Comparison of ENCODE assay signal across 16 cellular contexts in genomic region chr20:48294942-48295341, GRCh38.
DNase-seq lines count a peak whose midpoint lies in the region; TF ChIP-seq lines count a peak whose summit lies in the region.
"Had no signal": no experiment of that assay in that cellular context is flagged by ENCODE, and none has a peak within 500 bp of the region (broad histone marks: within the 10 kb centered on the region; RNA-seq: fewer than 3 reads in every experiment).

No MANE protein-coding gene starts in this region.

- CTCF ChIA-PET in MCF 10A (lab: Yijun Ruan, JAX), result interaction anchor here (0.6 to 7.3 kb wide), 42 partner anchors 8 to 642 kb away, joined by 3 to 91 read pairs (median 4); partner anchors contain the start of gene SULF2

- no peak for TF ChIP-seq EP300 in transverse colon (IDR thresholded peaks at IDR 0.05; ENCODE audit: low read depth)

- H3K27me3 Mint-ChIP-seq in MCF 10A (ENCODE audit: insufficient read depth, unreplicated experiment) (peaks cover 14% of the 10 kb centered on the region), mesothelial cell of epicardium (ENCODE audit: low read depth) (no peaks in the 10 kb centered on the region)

- H3K4me3 Mint-ChIP-seq in MCF 10A (ENCODE audit: unreplicated experiment) (no peak overlapping the region), mesothelial cell of epicardium (no peak overlapping the region)
- H3K4me3 Mint-ChIP-seq: CD8-positive, alpha-beta T cell had no signal

- intact Hi-C loops in MCF 10A (cut with micrococcal nuclease), result loop anchor here (1.0 to 5.0 kb wide), 9 partner anchors 106 to 633 kb away; no protein-coding TSS in a partner anchor
- intact Hi-C loops in breast epithelium (cut with DNase I; ENCODE audit: low total_unique reads), result no loop called here
- intact Hi-C loops in transverse colon (cut with DNase I; ENCODE audit: low total_unique reads), result no loop called here
- intact Hi-C loops in colonic mucosa (cut with DNase I), result no loop called here

- H3K9me3 Mint-ChIP-seq in MCF 10A (ENCODE audit: unreplicated experiment), result no peaks in the 10 kb centered on the region
- no peaks in the 10 kb centered on the region for H3K9me3 Mint-ChIP-seq in mesothelial cell of epicardium
- H3K9me3 Mint-ChIP-seq: CD8-positive, alpha-beta T cell had no signal

- no peak overlapping the region for H3K4me3 ChIP-seq in breast epithelium
- no peak overlapping the region for H3K4me3 ChIP-seq in brain microvascular endothelial cell (ENCODE audit: low read depth, low read length)
- H3K4me3 ChIP-seq in transverse colon, result no peak overlapping the region
- no peak overlapping the region for H3K4me3 ChIP-seq in colonic mucosa
- H3K4me3 ChIP-seq: gastrocnemius medialis had no signal

- H3K27ac Mint-ChIP-seq in MCF 10A (ENCODE audit: low read depth, unreplicated experiment) (peak overlapping the region; percentile 39), mesothelial cell of epicardium (peak overlapping the region; percentile 96)
- H3K27ac Mint-ChIP-seq: CD8-positive, alpha-beta T cell had no signal

- no TSS peak for BruUV-seq in MCF 10A (replicated peaks; lab: Mats Ljungman, UMichigan)

- no peaks in the 10 kb centered on the region for H3K9me3 ChIP-seq in breast epithelium
- no peaks in the 10 kb centered on the region for H3K9me3 ChIP-seq in transverse colon
- no peaks in the 10 kb centered on the region for H3K9me3 ChIP-seq in colonic mucosa
- H3K9me3 ChIP-seq: gastrocnemius medialis had no signal

- no peaks in the 10 kb centered on the region for H3K4me1 ChIP-seq in breast epithelium
- H3K4me1 ChIP-seq in transverse colon, result peaks cover 0 to 16% (median 7%) of the 10 kb centered on the region in 4 donors
- no peaks in the 10 kb centered on the region for H3K4me1 ChIP-seq in colonic mucosa
- H3K4me1 ChIP-seq: gastrocnemius medialis had no signal

- H3K36me3 ChIP-seq in breast epithelium (no peaks in the 10 kb centered on the region), brain microvascular endothelial cell (replicated peaks) (no peaks in the 10 kb centered on the region), transverse colon (no peaks in the 10 kb centered on the region), colonic mucosa (no peaks in the 10 kb centered on the region)
- H3K36me3 ChIP-seq: gastrocnemius medialis had no signal

- no peaks in the 10 kb centered on the region for H3K27me3 ChIP-seq in breast epithelium
- no peaks in the 10 kb centered on the region for H3K27me3 ChIP-seq in brain microvascular endothelial cell (replicated peaks)
- no peaks in the 10 kb centered on the region for H3K27me3 ChIP-seq in transverse colon
- H3K27me3 ChIP-seq in colonic mucosa, result no peaks in the 10 kb centered on the region
- H3K27me3 ChIP-seq: gastrocnemius medialis had no signal

- in situ Hi-C loops in brain microvascular endothelial cell (cut with HindIII; ENCODE audit: low pct_ligation_motif_present, low sequenced_read_pairs), result no loop called here
- in situ Hi-C loops in transverse colon (cut with MboI; ENCODE audit: low pct_ligation_motif_present in 1 of 4, low pct_unique_long_range_greater_than_20kb in 1 of 4, low sequenced_read_pairs in 3 of 4), result no loop called here

- H3K9ac ChIP-seq in colonic mucosa (ENCODE audit: low read depth in 2 of 2, low read length in 2 of 2), result no peak overlapping the region

- TF ChIP-seq POLR2A in breast epithelium (IDR thresholded peaks at IDR 0.05) (no peak), transverse colon (IDR thresholded peaks at IDR 0.05) (no peak)

- 0 to 62% methylated on average over 1 to 5 of the region's 5 CpGs for WGBS in transverse colon (ENCODE audit: low coverage in 1 of 2), 2 donors

- DNase-seq in MCF 10A (ENCODE audit: unreplicated experiment) (no peak), breast epithelium (ENCODE audit: low spot score in 2 of 2) (no peak), brain microvascular endothelial cell (no peak), mesothelial cell of epicardium (ENCODE audit: low spot score in 2 of 2, unreplicated experiment in 2 of 2) (no peak), transverse colon (no peak), colonic mucosa (no peak), DMS79 (lab: John Stamatoyannopoulos, UW) (no peak)
- no peak for DNase-seq in stimulated activated CD4-positive, alpha-beta T cell treated with anti-CD3 and anti-CD28 coated beads, Interleukin-4, amount 100 ng/mL, for 24 hours
- DNase-seq: CD8-positive, alpha-beta T cell; gastrocnemius medialis; MM.1S; NCI-H2081 treated with DMSO at 0.1 percent for 48 hours; NCI-H774; SHP77; stimulated activated CD4-positive, alpha-beta T cell treated with anti-CD3 and anti-CD28 coated beads, Interleukin-4, amount 100 ng/mL, for 1 hour had no signal

- peak overlapping the region in 1 of 2 donors; percentile 8 for H3K27ac ChIP-seq in breast epithelium
- H3K27ac ChIP-seq in brain microvascular endothelial cell, result peak overlapping the region; percentile 37
- H3K27ac ChIP-seq in transverse colon, result peak overlapping the region in 3 of 4 donors; percentile 41 to 52 (median 44)
- no peak overlapping the region for H3K27ac ChIP-seq in colonic mucosa

- TF ChIP-seq CTCF in MCF 10A (IDR thresholded peaks at IDR 0.05; ENCODE audit: unreplicated experiment), result no peak
- TF ChIP-seq CTCF in breast epithelium (IDR thresholded peaks at IDR 0.05), result no peak
- TF ChIP-seq CTCF in brain microvascular endothelial cell (IDR thresholded peaks at IDR 0.05; ENCODE audit: low read depth, low read length, missing control alignments), result no peak
- no peak for TF ChIP-seq CTCF in mesothelial cell of epicardium (IDR thresholded peaks at IDR 0.05; ENCODE audit: unreplicated experiment)
- TF ChIP-seq CTCF in transverse colon (IDR thresholded peaks at IDR 0.05), result no peak
- no peak for TF ChIP-seq CTCF in colonic mucosa (IDR thresholded peaks at IDR 0.05)

- H3K4me1 Mint-ChIP-seq in MCF 10A (ENCODE audit: insufficient read depth, unreplicated experiment) (peaks cover 41% of the 10 kb centered on the region), mesothelial cell of epicardium (peaks cover 44% of the 10 kb centered on the region)

- H3K36me3 Mint-ChIP-seq in MCF 10A (ENCODE audit: insufficient read depth, unreplicated experiment) (no peaks in the 10 kb centered on the region), mesothelial cell of epicardium (no peaks in the 10 kb centered on the region)
- H3K36me3 Mint-ChIP-seq: brain; CD8-positive, alpha-beta T cell had no signal

- POLR2A ChIA-PET in MCF 10A (lab: Yijun Ruan, JAX), result interaction anchor here (0.6 to 4.1 kb wide), 16 partner anchors 14 to 617 kb away, joined by 3 to 41 read pairs (median 5); partner anchors contain the start of gene SULF2
